10 cellular contexts compared by ENCODE assay signal in the genomic region with DNA sequence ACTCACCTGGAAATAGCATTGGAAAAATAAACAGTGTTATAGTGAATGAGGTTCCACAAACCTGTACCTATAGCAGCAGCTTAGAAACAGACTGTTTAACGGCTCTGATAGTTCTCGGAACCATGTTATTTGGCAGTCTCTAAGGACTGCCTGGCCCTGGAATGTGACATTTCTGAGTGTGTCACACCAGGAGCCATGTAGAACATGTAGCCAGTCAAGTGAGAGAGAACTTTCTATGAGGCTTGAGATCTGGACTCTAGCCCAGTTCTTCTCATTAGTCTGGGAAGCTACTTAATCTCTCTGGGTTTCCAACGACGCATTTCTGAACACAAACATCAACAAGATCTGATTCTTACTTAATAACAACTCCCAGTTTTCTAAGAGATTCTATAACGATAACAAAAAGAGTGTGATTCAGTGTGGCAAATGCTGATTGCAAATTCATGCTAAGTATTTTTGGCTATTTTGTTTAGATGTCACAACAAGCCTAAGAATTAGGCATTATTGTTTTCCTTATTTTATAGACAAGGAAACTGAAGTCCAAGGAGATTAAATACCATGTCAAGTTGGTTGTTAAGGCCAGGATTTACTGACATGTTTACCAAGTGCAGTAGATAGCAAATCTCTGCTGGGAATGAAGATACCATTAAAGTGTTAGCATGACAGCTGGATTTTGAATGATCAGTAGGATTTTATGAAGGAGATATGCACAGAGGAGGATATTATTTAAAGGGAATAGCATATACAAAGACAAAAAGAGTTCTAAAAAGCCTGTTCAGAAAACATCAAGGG. TPM values are rescaled to one million over a fixed set of nuclear protein-coding genes. Genes with fewer than 3 reads are reported as not detected.
DNase-seq lines count a peak whose midpoint lies in the region; ATAC-seq and TF ChIP-seq lines count a peak whose summit lies in the region.
"Had no signal": no experiment of that assay in that cellular context is flagged by ENCODE, and none has a peak within 500 bp of the region (broad histone marks: within the 10 kb centered on the region; RNA-seq: fewer than 3 reads in every experiment).

No MANE protein-coding gene starts in this region.

- H3K36me3 Mint-ChIP-seq in activated naive CD8-positive, alpha-beta T cell, result peaks cover 10% of the 10 kb centered on the region
- H3K36me3 Mint-ChIP-seq in stimulated activated naive B cell treated with anti-CD40 and anti-IgM and Interleukin-4, amounts not matched to agents 10 μg/mL and 1 μg/mL and 100 μg/mL, for 72 hours, result peaks cover 15 to 22% of the 10 kb centered on the region in 2 donors

- H3K27ac ChIP-seq in right cardiac atrium (ENCODE audit: low read length), result peak overlapping the region; percentile 26

- TF ChIP-seq CTCF in GM10266 (IDR thresholded peaks at IDR 0.05; ENCODE audit: control insufficient read depth, insufficient read depth, low read depth, missing control alignments), result no peak

- H3K4me3 ChIP-seq in right cardiac atrium (ENCODE audit: low read length), result no peak overlapping the region

- WGBS in right cardiac atrium, result 18% methylated on average over 5 of the region's 5 CpGs

- H3K27me3 ChIP-seq in right cardiac atrium (ENCODE audit: control insufficient read depth, insufficient read depth), result no peaks in the 10 kb centered on the region

- peak overlapping the region; percentile 96 for H3K27ac Mint-ChIP-seq in activated naive CD8-positive, alpha-beta T cell
- H3K27ac Mint-ChIP-seq in stimulated activated naive B cell treated with anti-CD40 and anti-IgM and Interleukin-4, amounts not matched to agents 10 μg/mL and 1 μg/mL and 100 μg/mL, for 72 hours, result peak overlapping the region; percentile 76

- no peaks in the 10 kb centered on the region for H3K9me3 ChIP-seq in right cardiac atrium (ENCODE audit: control insufficient read depth, low read length)

- peaks cover 86% of the 10 kb centered on the region for H3K4me1 Mint-ChIP-seq in activated naive CD8-positive, alpha-beta T cell (ENCODE audit: low read depth)
- peaks cover 43 to 73% of the 10 kb centered on the region in 2 donors for H3K4me1 Mint-ChIP-seq in stimulated activated naive B cell treated with anti-CD40 and anti-IgM and Interleukin-4, amounts not matched to agents 10 μg/mL and 1 μg/mL and 100 μg/mL, for 72 hours

- peak; percentile 2 for DNase-seq in NCI-H2196 (lab: John Stamatoyannopoulos, UW; ENCODE audit: unreplicated experiment)
- DNase-seq in NCI-H2196 treated with DMSO at 0.1 percent for 48 hours (lab: John Stamatoyannopoulos, UW; ENCODE audit: unreplicated experiment), result no peak
- DNase-seq in right cardiac atrium, result no peak
- no peak for DNase-seq in stimulated activated naive B cell treated with anti-CD40 and anti-IgM and Interleukin-4, amounts not matched to agents 10 μg/mL and 1 μg/mL and 100 μg/mL, for 72 hours
- no peak for DNase-seq in GM10266 (ENCODE audit: extremely low spot score)

- peaks cover 3% of the 10 kb centered on the region for H3K4me1 ChIP-seq in right cardiac atrium (ENCODE audit: control insufficient read depth, insufficient read depth, low read length)

- no peaks in the 10 kb centered on the region for H3K27me3 Mint-ChIP-seq in activated naive CD8-positive, alpha-beta T cell
- H3K27me3 Mint-ChIP-seq in stimulated activated naive B cell treated with anti-CD40 and anti-IgM and Interleukin-4, amounts not matched to agents 10 μg/mL and 1 μg/mL and 100 μg/mL, for 72 hours, result no peaks in the 10 kb centered on the region

- H3K9me3 Mint-ChIP-seq in activated naive CD8-positive, alpha-beta T cell (ENCODE audit: low read depth), result no peaks in the 10 kb centered on the region
- H3K9me3 Mint-ChIP-seq in stimulated activated naive B cell treated with anti-CD40 and anti-IgM and Interleukin-4, amounts not matched to agents 10 μg/mL and 1 μg/mL and 100 μg/mL, for 72 hours, result no peaks in the 10 kb centered on the region

- H3K4me3 Mint-ChIP-seq in activated naive CD8-positive, alpha-beta T cell, result peak overlapping the region; percentile 69
- H3K4me3 Mint-ChIP-seq in stimulated activated naive B cell treated with anti-CD40 and anti-IgM and Interleukin-4, amounts not matched to agents 10 μg/mL and 1 μg/mL and 100 μg/mL, for 72 hours, result peak overlapping the region in 1 of 2 donors; percentile 17

- intact Hi-C loops in right cardiac atrium (cut with DNase I), result no loop called here

- ATAC-seq in right cardiac atrium (peak; percentile 83 to 84), HG03520 (IDR thresholded peaks at IDR 0.05; ENCODE audit: unreplicated experiment) (no peak), GM21528 (IDR thresholded peaks at IDR 0.05; ENCODE audit: low FRiP score, unreplicated experiment) (no peak)
- no peak for ATAC-seq in stimulated activated naive B cell treated with anti-CD40 and anti-IgM and Interleukin-4, amounts not matched to agents 10 μg/mL and 1 μg/mL and 100 μg/mL, for 72 hours (replicated peaks)

RNA-seq across cellular contexts. Expression of gene APBB1IP, which starts 47.2 kb away (rescaled TPM):
- 1 to 10 TPM; 5.2 to 8.4 (median 6.9) TPM for total RNA-seq in right cardiac atrium
- polyA plus RNA-seq in right cardiac atrium, result 2.8 TPM
- total RNA-seq: A172 had no signal
- polyA plus RNA-seq: keratinocyte had no signal

Comparison
In these comparisons a context has a peak if more than half of its experiments do, and no peak if none do; other contexts are left out.
1. ATAC-seq: peak in right cardiac atrium (2 of 2); none in stimulated activated naive B cell treated with anti-CD40 and anti-IgM and Interleukin-4, amounts not matched to agents 10 μg/mL and 1 μg/mL and 100 μg/mL, for 72 hours (0 of 2), HG03520 (single experiment) and GM21528 (single experiment).